In genomic region chr12:8837291-8837690, GRCh38 we compare ENCODE assay signal across 38 cellular contexts. TPM values are rescaled to one million over a fixed set of nuclear protein-coding genes. Genes with fewer than 3 reads are reported as not detected.
"Had no signal": no experiment of that assay in that cellular context is flagged by ENCODE, and none has a peak within 500 bp of the region (broad histone marks: within the 10 kb centered on the region; RNA-seq: fewer than 3 reads in every experiment).

No MANE protein-coding gene starts in this region.

- H3K36me3 ChIP-seq: MG63 had no signal

- H3K4me3 ChIP-seq: MG63 had no signal

- DNase-seq: Karpas-422, Kasumi-1, MG63, MM.1S, MV-4-11, NCI-H1048, NCI-H1092, NCI-H1092 treated with DMSO at 0.1 percent for 48 hours, NCI-H1105, NCI-H1105 treated with DMSO at 0.1 percent for 48 hours, NCI-H1417, NCI-H1417 treated with DMSO at 0.1 percent for 48 hours, NCI-H1436, NCI-H1436 treated with DMSO at 0.1 percent for 48 hours, NCI-H146, NCI-H1694, NCI-H1694 treated with DMSO at 0.1 percent for 48 hours, NCI-H187, NCI-H187 treated with DMSO at 0.1 percent for 48 hours, NCI-H1930, NCI-H2029, NCI-H2029 treated with DMSO at 0.1 percent for 48 hours, NCI-H2081, NCI-H2081 treated with DMSO at 0.1 percent for 48 hours, NCI-H2107, NCI-H2171, NCI-H2171 treated with DMSO at 0.1 percent for 48 hours, NCI-H2227 treated with DMSO at 0.1 percent for 48 hours, NCI-H226, NCI-H345, NCI-H446, NCI-H446 treated with DMSO at 0.1 percent for 48 hours, NCI-H510A, NCI-H510A treated with DMSO at 0.1 percent for 48 hours had no signal

- H3K9me3 ChIP-seq: MG63 had no signal

RNA-seq across cellular contexts. Expression of gene A2ML1, which starts 14.9 kb away (rescaled TPM):
- total RNA-seq: LHCN-M2, M059J, MCF 10A, NCI-H460 had no signal
